10 cellular contexts compared by ENCODE assay signal in genomic region chr15:64845826-64846225, GRCh38. TPM values are rescaled to one million over a fixed set of nuclear protein-coding genes. Genes with fewer than 3 reads are reported as not detected.
A peak's percentile ranks its signal among the peaks of the same experiment; 100 is the strongest.
DNase-seq lines count a peak whose midpoint lies in the region; ATAC-seq and TF ChIP-seq lines count a peak whose summit lies in the region.
"Had no signal": no experiment of that assay in that cellular context is flagged by ENCODE, and none has a peak within 500 bp of the region (broad histone marks: within the 10 kb centered on the region; RNA-seq: fewer than 3 reads in every experiment).

No MANE protein-coding gene starts in this region.

- H3K9me3 Mint-ChIP-seq in HFFc6: no peaks in the 10 kb centered on the region
- H3K9me3 Mint-ChIP-seq in natural killer cell treated with Interleukin-12 subunit alpha and Interleukin-12 subunit beta and Interleukin-15 and Interleukin-18, amount 100 ng/mL, for 72 hours: no peaks in the 10 kb centered on the region

- ATAC-seq in natural killer cell treated with Interleukin-12 subunit alpha and Interleukin-12 subunit beta and Interleukin-15 and Interleukin-18, amount 100 ng/mL, for 72 hours: no peak
- no peak for ATAC-seq in HG03378 (IDR thresholded peaks at IDR 0.05; ENCODE audit: unreplicated experiment)

- peaks cover 82% of the 10 kb centered on the region for H3K79me2 ChIP-seq in ACC112 (ENCODE audit: control insufficient read depth, insufficient read depth, low read length, unreplicated experiment)

- H3K4me3 Mint-ChIP-seq in HFFc6: peak overlapping the region; percentile 99; the same call in 1 of the 2 replicates
- H3K4me3 Mint-ChIP-seq in natural killer cell treated with Interleukin-12 subunit alpha and Interleukin-12 subunit beta and Interleukin-15 and Interleukin-18, amount 100 ng/mL, for 72 hours: peak overlapping the region; percentile 94

- H3K4me1 ChIP-seq in ACC112 (ENCODE audit: control insufficient read depth, insufficient read depth, low read length, unreplicated experiment): peaks cover 40% of the 10 kb centered on the region
- H3K4me1 ChIP-seq in colonic mucosa: no peaks in the 10 kb centered on the region

- H2AFZ ChIP-seq in ACC112 (ENCODE audit: low read length, unreplicated experiment): no peak overlapping the region

- intact Hi-C loops in colonic mucosa (cut with DNase I): no loop called here

- peaks cover 20% of the 10 kb centered on the region for H3K36me3 Mint-ChIP-seq in HFFc6 (ENCODE audit: low read depth)
- H3K36me3 Mint-ChIP-seq in natural killer cell treated with Interleukin-12 subunit alpha and Interleukin-12 subunit beta and Interleukin-15 and Interleukin-18, amount 100 ng/mL, for 72 hours: peaks cover 14% of the 10 kb centered on the region

- H3K36me3 ChIP-seq in ACC112 (ENCODE audit: insufficient read depth, low read length): peaks cover 15% of the 10 kb centered on the region; the same call in 1 of the 2 replicates
- H3K36me3 ChIP-seq in colonic mucosa: no peaks in the 10 kb centered on the region

- H3K27me3 ChIP-seq in ACC112 (ENCODE audit: insufficient read depth, low read length): no peaks in the 10 kb centered on the region
- no peaks in the 10 kb centered on the region for H3K27me3 ChIP-seq in colonic mucosa

- DNase-seq in HFFc6: no peak
- DNase-seq in colonic mucosa: no peak
- no peak for DNase-seq in natural killer cell treated with Interleukin-12 subunit alpha and Interleukin-12 subunit beta and Interleukin-15 and Interleukin-18, amount 100 ng/mL, for 72 hours (ENCODE audit: low spot score)
- no peak for DNase-seq in AG08395 (ENCODE audit: low spot score)
- no peak for DNase-seq in UCSD-AML1 (lab: John Stamatoyannopoulos, UW; ENCODE audit: unreplicated experiment)
- no peak for DNase-seq in NCI-H69 (lab: John Stamatoyannopoulos, UW)
- DNase-seq: activated naive CD4-positive, alpha-beta T cell treated with anti-CD3 and anti-CD28 coated beads, Interleukin-2, amount 50 U/mL, for 16 hours; DMS 273 treated with DMSO at 0.1 percent for 48 hours had no signal

- TF ChIP-seq CTCF in HFFc6 (IDR thresholded peaks at IDR 0.05) (no peak), colonic mucosa (IDR thresholded peaks at IDR 0.05) (no peak)

- H3K9ac ChIP-seq in colonic mucosa (ENCODE audit: low read depth in 2 of 2, low read length in 2 of 2): peak overlapping the region in 1 of 2 donors; percentile 73

- H3K27me3 Mint-ChIP-seq in HFFc6 (ENCODE audit: insufficient read depth): no peaks in the 10 kb centered on the region; the same call in 1 of the 2 replicates
- no peaks in the 10 kb centered on the region for H3K27me3 Mint-ChIP-seq in natural killer cell treated with Interleukin-12 subunit alpha and Interleukin-12 subunit beta and Interleukin-15 and Interleukin-18, amount 100 ng/mL, for 72 hours

- no peak overlapping the region for H3K27ac ChIP-seq in ACC112 (ENCODE audit: low read depth, low read length)
- peak overlapping the region; percentile 81 for H3K27ac ChIP-seq in colonic mucosa

- H3K27ac Mint-ChIP-seq in HFFc6: peak overlapping the region; percentile 68
- H3K27ac Mint-ChIP-seq in natural killer cell treated with Interleukin-12 subunit alpha and Interleukin-12 subunit beta and Interleukin-15 and Interleukin-18, amount 100 ng/mL, for 72 hours: peak overlapping the region; percentile 82 to 87

- H3K4me3 ChIP-seq in ACC112 (ENCODE audit: low read depth, low read length) (peak overlapping the region; percentile 100), colonic mucosa (peak overlapping the region; percentile 20)

- peaks cover 62% of the 10 kb centered on the region for H3K4me1 Mint-ChIP-seq in HFFc6 (ENCODE audit: low read depth)
- H3K4me1 Mint-ChIP-seq in natural killer cell treated with Interleukin-12 subunit alpha and Interleukin-12 subunit beta and Interleukin-15 and Interleukin-18, amount 100 ng/mL, for 72 hours (ENCODE audit: low read depth in 2 of 2): peaks cover 60 to 63% of the 10 kb centered on the region in 2 donors

- no peaks in the 10 kb centered on the region for H3K9me3 ChIP-seq in colonic mucosa

RNA-seq across cellular contexts. Expression of gene PLEKHO2, which starts 4.1 kb away (rescaled TPM):
- total RNA-seq in HFFc6 (2021; fragmentation: NEBNext Ultra II Directional; extraction: Animal tissue kit (Norgen Biotek cat#: 25700)): 10 to 100 TPM; 23.0 to 28.3 (median 25.4) TPM
- total RNA-seq in colonic mucosa: 10 to 100 TPM in 1 of 2 donors, 1 to 10 TPM in 1; 4.4 to 13.6 TPM
- total RNA-seq in natural killer cell treated with Interleukin-12 subunit alpha and Interleukin-12 subunit beta and Interleukin-15 and Interleukin-18, amount 100 ng/mL, for 72 hours: 10 to 100 TPM; 31.2 to 47.2 TPM

RNA-seq across cellular contexts. Expression of gene PIF1, which starts 20.4 kb away (rescaled TPM):
- 10 to 100 TPM in 1 of 6 experiments, 1 to 10 TPM in 5; 4.0 to 10.7 (median 8.4) TPM for total RNA-seq in HFFc6 (2021; fragmentation: NEBNext Ultra II Directional; extraction: Animal tissue kit (Norgen Biotek cat#: 25700))
- total RNA-seq in colonic mucosa: 10 to 100 TPM in 1 of 2 donors, 1 to 10 TPM in 1; 6.1 to 20.7 TPM
- 10 to 100 TPM; 24.7 to 91.9 TPM for total RNA-seq in natural killer cell treated with Interleukin-12 subunit alpha and Interleukin-12 subunit beta and Interleukin-15 and Interleukin-18, amount 100 ng/mL, for 72 hours
